ENCODE assay signal across 25 cellular contexts in genomic region chr10:75660833-75661232, GRCh38.
DNase-seq lines count a peak whose midpoint lies in the region; ATAC-seq and TF ChIP-seq lines count a peak whose summit lies in the region.
"Had no signal": no experiment of that assay in that cellular context is flagged by ENCODE, and none has a peak within 500 bp of the region (broad histone marks: within the 10 kb centered on the region; RNA-seq: fewer than 3 reads in every experiment).

No MANE protein-coding gene starts in this region.

- no peak for TF ChIP-seq EP300 in stomach (IDR thresholded peaks at IDR 0.05)

- ATAC-seq in activated T-cell treated with anti-CD3 and anti-CD28 coated beads, Interleukin-2, amount 50 U/mL, for 4 hours, result no peak
- ATAC-seq in HG02759 (IDR thresholded peaks at IDR 0.05; ENCODE audit: unreplicated experiment), result no peak
- ATAC-seq: PC-3; stimulated activated memory B cell treated with anti-CD40 and anti-IgM and Interleukin-4, amounts not matched to agents 10 μg/mL and 1 μg/mL and 100 μg/mL, for 72 hours; T-helper 17 cell; WTC11 had no signal

- intact Hi-C loops in ascending aorta (cut with DNase I) (no loop called here), stomach (cut with DNase I; ENCODE audit: low total_unique reads) (no loop called here)

- DNase-seq in NCI-H1105 treated with DMSO at 0.1 percent for 48 hours (lab: John Stamatoyannopoulos, UW) (peak; percentile 34), ascending aorta (ENCODE audit: low spot score in 2 of 2) (peak in 1 of 2 donors; percentile 71), medulla oblongata (ENCODE audit: extremely low spot score) (peak; percentile 26), stomach (peak; percentile 27), SKM-1 treated with dmso at 0.1 percent for 144 hours (lab: John Stamatoyannopoulos, UW; ENCODE audit: unreplicated experiment) (no peak), HT-29 (ENCODE audit: low spot score) (no peak)
- DNase-seq in activated T-cell treated with anti-CD3 and anti-CD28 coated beads, Interleukin-2, amount 50 U/mL, for 4 hours, result no peak
- DNase-seq: activated CD4-positive, alpha-beta memory T cell treated with anti-CD3 and anti-CD28 coated beads, Interleukin-2, amount 10 ng/mL, durations not matched to agents 7 days and 5 days; activated naive CD4-positive, alpha-beta T cell treated with anti-CD3 and anti-CD28 coated beads for 36 hours; brain microvascular endothelial cell; foreskin melanocyte; GM23248; midbrain; NCI-H1092; NCI-H82; PC-3; SHP77 treated with DMSO at 0.1 percent for 48 hours; T-helper 17 cell; thyroid gland had no signal

- no peak for TF ChIP-seq CTCF in ascending aorta (IDR thresholded peaks at IDR 0.05)
- no peak for TF ChIP-seq CTCF in stomach (IDR thresholded peaks at IDR 0.05)

- no peaks in the 10 kb centered on the region for H3K36me3 Mint-ChIP-seq in activated T-cell treated with anti-CD3 and anti-CD28 coated beads, Interleukin-2, amount 50 U/mL, for 4 hours (ENCODE audit: insufficient read depth)
- H3K36me3 Mint-ChIP-seq: stimulated activated memory B cell treated with anti-CD40 and anti-IgM and Interleukin-4, amounts not matched to agents 10 μg/mL and 1 μg/mL and 100 μg/mL, for 72 hours; WTC11 had no signal

- peaks cover 7 to 68% of the 10 kb centered on the region in 2 donors for H3K4me1 ChIP-seq in ascending aorta
- peaks cover 7 to 51% (median 28%) of the 10 kb centered on the region in 4 donors for H3K4me1 ChIP-seq in stomach

- H3K27ac ChIP-seq in ascending aorta, result peak overlapping the region; percentile 74 to 89
- H3K27ac ChIP-seq in stomach, result peak overlapping the region in 3 of 5 donors; percentile 8 to 37 (median 22)
- H3K27ac ChIP-seq: brain microvascular endothelial cell, GM23248, KMS-11, right lobe of liver had no signal

- H3K4me3 Mint-ChIP-seq in activated T-cell treated with anti-CD3 and anti-CD28 coated beads, Interleukin-2, amount 50 U/mL, for 4 hours, result no peak overlapping the region
- H3K4me3 Mint-ChIP-seq: activated CD4-positive, alpha-beta memory T cell treated with anti-CD3 and anti-CD28 coated beads, Interleukin-2, amount 10 ng/mL, durations not matched to agents 7 days and 5 days; activated naive CD4-positive, alpha-beta T cell treated with anti-CD3 and anti-CD28 coated beads for 36 hours; stimulated activated memory B cell treated with anti-CD40 and anti-IgM and Interleukin-4, amounts not matched to agents 10 μg/mL and 1 μg/mL and 100 μg/mL, for 72 hours; T-helper 17 cell; WTC11 had no signal

- peaks cover 12% of the 10 kb centered on the region for H3K27me3 Mint-ChIP-seq in activated T-cell treated with anti-CD3 and anti-CD28 coated beads, Interleukin-2, amount 50 U/mL, for 4 hours (ENCODE audit: low read depth)

- H3K9me3 Mint-ChIP-seq in activated T-cell treated with anti-CD3 and anti-CD28 coated beads, Interleukin-2, amount 50 U/mL, for 4 hours, result no peaks in the 10 kb centered on the region
- H3K9me3 Mint-ChIP-seq: activated CD4-positive, alpha-beta memory T cell treated with anti-CD3 and anti-CD28 coated beads, Interleukin-2, amount 10 ng/mL, durations not matched to agents 7 days and 5 days; activated naive CD4-positive, alpha-beta T cell treated with anti-CD3 and anti-CD28 coated beads for 36 hours; stimulated activated memory B cell treated with anti-CD40 and anti-IgM and Interleukin-4, amounts not matched to agents 10 μg/mL and 1 μg/mL and 100 μg/mL, for 72 hours; WTC11 had no signal

- H3K4me3 ChIP-seq in ascending aorta (no peak overlapping the region), stomach (no peak overlapping the region)
- H3K4me3 ChIP-seq: coronary artery, GM23248, right lobe of liver, thyroid gland had no signal

- 28 to 57% (median 40%) methylated on average over 7 of the region's 7 CpGs for WGBS in stomach, 5 donors

- H3K4me1 Mint-ChIP-seq in activated T-cell treated with anti-CD3 and anti-CD28 coated beads, Interleukin-2, amount 50 U/mL, for 4 hours (ENCODE audit: low read depth), result no peaks in the 10 kb centered on the region
- H3K4me1 Mint-ChIP-seq: activated CD4-positive, alpha-beta memory T cell treated with anti-CD3 and anti-CD28 coated beads, Interleukin-2, amount 10 ng/mL, durations not matched to agents 7 days and 5 days; stimulated activated memory B cell treated with anti-CD40 and anti-IgM and Interleukin-4, amounts not matched to agents 10 μg/mL and 1 μg/mL and 100 μg/mL, for 72 hours; T-helper 17 cell; WTC11 had no signal

- H3K36me3 ChIP-seq in ascending aorta, result no peaks in the 10 kb centered on the region
- no peaks in the 10 kb centered on the region for H3K36me3 ChIP-seq in stomach
- H3K36me3 ChIP-seq: brain microvascular endothelial cell, right lobe of liver, thyroid gland had no signal

- no peaks in the 10 kb centered on the region for H3K9me3 ChIP-seq in ascending aorta
- no peaks in the 10 kb centered on the region for H3K9me3 ChIP-seq in stomach
- H3K9me3 ChIP-seq: right lobe of liver, thyroid gland had no signal

- no peak for TF ChIP-seq POLR2A in stomach (IDR thresholded peaks at IDR 0.05)

- no peaks in the 10 kb centered on the region for H3K27me3 ChIP-seq in ascending aorta
- H3K27me3 ChIP-seq in stomach, result no peaks in the 10 kb centered on the region
- H3K27me3 ChIP-seq: brain microvascular endothelial cell, right lobe of liver, thyroid gland had no signal

Comparison
In these comparisons a context has a peak if more than half of its experiments do, and no peak if none do; other contexts are left out.
1. DNase-seq: peak in NCI-H1105 treated with DMSO at 0.1 percent for 48 hours (single experiment), medulla oblongata (single experiment) and stomach (single experiment); none in SKM-1 treated with dmso at 0.1 percent for 144 hours (single experiment), activated T-cell treated with anti-CD3 and anti-CD28 coated beads, Interleukin-2, amount 50 U/mL, for 4 hours (single experiment) and HT-29 (single experiment).